ENCODE assay signal across 18 cellular contexts in the genomic region with DNA sequence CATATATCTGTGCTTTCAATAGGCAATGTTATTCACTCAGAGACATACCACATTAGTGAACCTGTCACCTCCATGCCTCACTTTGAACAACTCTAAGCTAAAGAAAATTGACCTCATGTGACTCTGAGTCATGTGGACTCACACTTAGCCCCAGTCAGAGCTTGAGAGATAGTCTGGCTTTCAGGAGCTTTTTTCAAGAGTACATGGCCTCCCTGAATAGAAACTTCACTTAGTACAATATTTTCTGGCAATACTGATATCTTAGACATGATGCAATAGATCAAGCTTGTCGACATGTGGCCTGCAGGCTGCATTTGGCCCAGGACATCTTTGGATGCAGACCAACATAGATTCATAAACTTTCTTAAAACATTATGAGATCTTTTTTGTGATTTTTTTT. TPM values are rescaled to one million over a fixed set of nuclear protein-coding genes. Genes with fewer than 3 reads are reported as not detected.
DNase-seq lines count a peak whose midpoint lies in the region; ATAC-seq and TF ChIP-seq lines count a peak whose summit lies in the region.
"Had no signal": no experiment of that assay in that cellular context is flagged by ENCODE, and none has a peak within 500 bp of the region (broad histone marks: within the 10 kb centered on the region; RNA-seq: fewer than 3 reads in every experiment).

No MANE protein-coding gene starts in this region.

- H3K4me3 ChIP-seq in GM23248 (no peak overlapping the region), RWPE2 (ENCODE audit: severe bottlenecking) (no peak overlapping the region), fibroblast of mammary gland (ENCODE audit: control insufficient read depth, low read depth, low read length) (no peak overlapping the region), lung (no peak overlapping the region)
- H3K4me3 ChIP-seq: esophagus muscularis mucosa, GM12878, psoas muscle had no signal

- WGBS in GM23248 (ENCODE audit: low coverage in 1 of 2, low lambda C conversion rate in 2 of 2, missing lambda C conversion rate in 2 of 2), 2 experiments = 3 to 5% methylated on average over 1 of the region's 1 CpG
- 46 to 80% methylated on average over 1 of the region's 1 CpG for WGBS in lung, 2 donors

- H3K9me3 ChIP-seq in GM23248 (ENCODE audit: low read depth) = no peaks in the 10 kb centered on the region
- H3K9me3 ChIP-seq in RWPE2 (ENCODE audit: severe bottlenecking) = peaks cover 3% of the 10 kb centered on the region
- peaks cover 2 to 4% of the 10 kb centered on the region in 2 donors for H3K9me3 ChIP-seq in lung (ENCODE audit: control insufficient read depth in 2 of 2, insufficient read depth in 1 of 2, low read length in 1 of 2)
- H3K9me3 ChIP-seq: psoas muscle had no signal

- H3K27me3 ChIP-seq in GM23248 (replicated peaks; ENCODE audit: insufficient read depth) (no peaks in the 10 kb centered on the region), RWPE2 (ENCODE audit: insufficient read depth, poor library complexity, severe bottlenecking) (no peaks in the 10 kb centered on the region), lung (ENCODE audit: control insufficient read depth, insufficient read depth) (no peaks in the 10 kb centered on the region)
- H3K27me3 ChIP-seq: esophagus muscularis mucosa had no signal

- no peak for ATAC-seq in RWPE2 (ENCODE audit: low read depth)
- peak; percentile 24 for ATAC-seq in lung (ENCODE audit: insufficient read depth, low FRiP score)
- ATAC-seq in GM18873 (IDR thresholded peaks at IDR 0.05; ENCODE audit: low FRiP score, unreplicated experiment) = no peak
- ATAC-seq: GM12878; natural killer cell treated with Interleukin-12 subunit alpha and Interleukin-12 subunit beta and Interleukin-15 and Interleukin-18, amount 100 ng/mL, for 72 hours; psoas muscle had no signal

- no peaks in the 10 kb centered on the region for H4K20me1 ChIP-seq in GM23248 (ENCODE audit: insufficient read depth)

- no peaks in the 10 kb centered on the region for H3K9me2 ChIP-seq in GM23248 (ENCODE audit: insufficient read depth)

- DNase-seq in GM23248 (peak; percentile 28), RWPE2 (ENCODE audit: low spot score) (no peak), fibroblast of mammary gland (ENCODE audit: low read depth) (peak; percentile 74), lung (ENCODE audit: low spot score) (no peak), GM20000 (ENCODE audit: low spot score) (no peak), middle frontal gyrus (ENCODE audit: extremely low spot score, low spot score) (no peak), ecto neural progenitor cell (ENCODE audit: low spot score) (no peak)
- DNase-seq: activated CD4-positive, alpha-beta T cell treated with anti-CD3 and anti-CD28 coated beads, Interleukin-2, amount 10 ng/mL, durations not matched to agents 24 days and 14 days; CD4-positive, alpha-beta T cell; DMS153; effector CD8-positive, alpha-beta T cell; hippocampal formation; NCI-H1694 treated with DMSO at 0.1 percent for 48 hours; psoas muscle had no signal

- H3K27ac ChIP-seq in GM23248 (no peak overlapping the region), RWPE2 (ENCODE audit: poor library complexity, severe bottlenecking) (peak overlapping the region; percentile 47), lung (ENCODE audit: low read depth in 1 of 2, low read length in 1 of 2) (no peak overlapping the region)
- H3K27ac ChIP-seq: esophagus muscularis mucosa, psoas muscle had no signal

- H3F3A ChIP-seq in GM23248 (ENCODE audit: insufficient read depth) = peaks cover 2% of the 10 kb centered on the region; the same call in 1 of the 2 replicates

- TF ChIP-seq CTCF in RWPE2 (IDR thresholded peaks at IDR 0.05; ENCODE audit: poor library complexity, severe bottlenecking) = no peak
- no peak for TF ChIP-seq CTCF in fibroblast of mammary gland (conservative IDR thresholded peaks at IDR 0.05; ENCODE audit: control insufficient read depth, insufficient read depth, low read depth, low read length)
- no peak for TF ChIP-seq CTCF in lung (IDR thresholded peaks at IDR 0.05; ENCODE audit: control extremely low read depth, extremely low read depth)
- TF ChIP-seq CTCF in GM20000 (IDR thresholded peaks at IDR 0.05; ENCODE audit: extremely low read depth, missing control alignments) = no peak

- H3K4me2 ChIP-seq in GM23248 (ENCODE audit: unreplicated experiment) = no peak overlapping the region

- H3K9ac ChIP-seq in GM23248 = no peak overlapping the region

- H3K4me1 ChIP-seq in GM23248 (ENCODE audit: insufficient read depth) (peaks cover under 1% of the 10 kb centered on the region; the same call in 1 of the 2 replicates), RWPE2 (ENCODE audit: insufficient read depth, poor library complexity, severe bottlenecking) (peaks cover 2% of the 10 kb centered on the region), lung (ENCODE audit: control insufficient read depth in 2 of 2, insufficient read depth in 2 of 2, low read length in 2 of 2) (peaks cover 0 to 4% of the 10 kb centered on the region in 2 donors)
- H3K4me1 ChIP-seq: psoas muscle had no signal

- in situ Hi-C loops in GM23248 (cut with MboI) = no loop called here

- H3K79me2 ChIP-seq in GM23248 (ENCODE audit: insufficient read depth) = no peaks in the 10 kb centered on the region

- H2AFZ ChIP-seq in GM23248 = no peak overlapping the region

- H3K36me3 ChIP-seq in GM23248 (ENCODE audit: low read depth) (no peaks in the 10 kb centered on the region), RWPE2 (ENCODE audit: low read depth) (no peaks in the 10 kb centered on the region), lung (ENCODE audit: control insufficient read depth in 2 of 2, insufficient read depth in 2 of 2, low read length in 2 of 2) (no peaks in the 10 kb centered on the region)
- H3K36me3 ChIP-seq: esophagus muscularis mucosa had no signal

RNA-seq across cellular contexts. Expression of a gene that starts 8.5 kb away (rescaled TPM):
- 1.1 and 5.5 TPM in 2 replicates for total RNA-seq in GM23248 (2014; rRNA removed; shearing (Covaris generic))
- 1.4 and 2.5 TPM in 2 replicates for polyA plus RNA-seq in GM23248 (2016; fragmentation: Nextera tagmentation; extraction: Ambion mirVana)
- total RNA-seq in lung = 10 to 100 TPM; 18.9 to 23.2 TPM
- 1 to 10 TPM; 3.0 to 4.8 TPM for polyA plus RNA-seq in lung
- total RNA-seq: natural killer cell treated with Interleukin-12 subunit alpha and Interleukin-12 subunit beta and Interleukin-15 and Interleukin-18, amount 100 ng/mL, for 72 hours had no signal

Comparison
In these comparisons a context has a peak if more than half of its experiments do, and no peak if none do; other contexts are left out.
1. DNase-seq: peak in GM23248 (single experiment) and fibroblast of mammary gland (single experiment); none in RWPE2 (single experiment), lung (single experiment), GM20000 (single experiment), middle frontal gyrus (single experiment) and ecto neural progenitor cell (single experiment).